ENCODE assay signal across 30 cellular contexts in genomic region chr10:101656915-101657314, GRCh38.
"Had no signal": no experiment of that assay in that cellular context is flagged by ENCODE, and none has a peak within 500 bp of the region (broad histone marks: within the 10 kb centered on the region; RNA-seq: fewer than 3 reads in every experiment).

No MANE protein-coding gene starts in this region.

- H3K36me3 Mint-ChIP-seq: activated naive CD4-positive, alpha-beta T cell treated with anti-CD3 and anti-CD28 coated beads, Interleukin-2, amount 50 U/mL, for 72 hours had no signal

- H3K27ac ChIP-seq: brain microvascular endothelial cell, colonic mucosa, epithelial cell of prostate, esophagus squamous epithelium, gastroesophageal sphincter, WERI-Rb-1 had no signal

- H3K4me3 Mint-ChIP-seq: activated B cell treated with CpG ODN at 0.5 μM for 24 hours; activated CD8-positive, alpha-beta T cell treated with anti-CD3 and anti-CD28 coated beads for 36 hours; activated T-cell treated with anti-CD3 and anti-CD28 coated beads, Interleukin-2, amount 50 U/mL, for 4 hours; activated T-helper 17 cell treated with anti-CD3 and anti-CD28 coated beads, Interleukin-2, amount 50 U/mL, for 72 hours; T-cell; T-helper 1 cell treated with Interleukin-12 subunit alpha and Interleukin-12 subunit beta and Interleukin-4 antibody, amounts not matched to agents 30 μg/mL and 1 μg/mL, for 36 hours; T-helper 2 cell treated with Interferon-gamma antibody and Interleukin-4, amounts not matched to agents 5 μg/mL and 100 μg/mL, for 36 hours had no signal

- H3K4me1 Mint-ChIP-seq: activated B cell treated with CpG ODN at 0.5 μM for 24 hours had no signal

- H3K27me3 ChIP-seq: brain microvascular endothelial cell, colonic mucosa, esophagus squamous epithelium, gastroesophageal sphincter had no signal

- H3K36me3 ChIP-seq: brain microvascular endothelial cell, colonic mucosa had no signal

- H3K4me1 ChIP-seq: colonic mucosa, esophagus squamous epithelium, gastroesophageal sphincter had no signal

- H3K4me3 ChIP-seq: colonic mucosa, esophagus squamous epithelium, gastroesophageal sphincter had no signal

- DNase-seq: activated B cell treated with CpG ODN at 0.5 μM for 24 hours; activated CD4-positive, alpha-beta T cell treated with anti-CD3 and anti-CD28 coated beads for 48 hours; activated CD4-positive, alpha-beta T cell treated with anti-CD3 and anti-CD28 coated beads, Interleukin-2, amount 50 U/mL, for 1 hour; activated CD4-positive, alpha-beta T cell treated with anti-CD3 and anti-CD28 coated beads, Interleukin-2, amount 50 U/mL, for 48 hours; activated CD8-positive, alpha-beta memory T cell treated with anti-CD3 and anti-CD28 coated beads for 24 hours; activated CD8-positive, alpha-beta T cell treated with anti-CD3 and anti-CD28 coated beads for 36 hours; activated effector memory CD4-positive, alpha-beta T cell treated with Interleukin-2 at 50 U/mL for 16 hours; activated gamma-delta T cell treated with Interleukin-2 at 50 U/mL for 16 hours; activated naive CD4-positive, alpha-beta T cell treated with Interleukin-2 at 50 U/mL for 16 hours; activated T-cell treated with anti-CD3 and anti-CD28 coated beads, Interleukin-2, amount 50 U/mL, for 4 hours; amniotic stem cell; anterior cingulate cortex; brain microvascular endothelial cell; central memory CD4-positive, alpha-beta T cell; cerebellar nuclear complex; colonic mucosa; effector CD8-positive, alpha-beta T cell; esophagus squamous epithelium; foreskin melanocyte; SW 1271; T-cell; T1000; WERI-Rb-1 had no signal

- H3K9me3 Mint-ChIP-seq: activated B cell treated with CpG ODN at 0.5 μM for 24 hours; activated CD8-positive, alpha-beta T cell treated with anti-CD3 and anti-CD28 coated beads for 36 hours; activated naive CD4-positive, alpha-beta T cell treated with anti-CD3 and anti-CD28 coated beads, Interleukin-2, amount 50 U/mL, for 72 hours; activated T-cell treated with anti-CD3 and anti-CD28 coated beads, Interleukin-2, amount 50 U/mL, for 4 hours; activated T-helper 17 cell treated with anti-CD3 and anti-CD28 coated beads, Interleukin-2, amount 50 U/mL, for 72 hours; T-cell; T-helper 1 cell treated with Interleukin-12 subunit alpha and Interleukin-12 subunit beta and Interleukin-4 antibody, amounts not matched to agents 30 μg/mL and 1 μg/mL, for 36 hours; T-helper 2 cell treated with Interferon-gamma antibody and Interleukin-4, amounts not matched to agents 5 μg/mL and 100 μg/mL, for 36 hours had no signal

- H3K27me3 Mint-ChIP-seq: activated B cell treated with CpG ODN at 0.5 μM for 24 hours; activated CD8-positive, alpha-beta T cell treated with anti-CD3 and anti-CD28 coated beads for 36 hours; activated T-helper 17 cell treated with anti-CD3 and anti-CD28 coated beads, Interleukin-2, amount 50 U/mL, for 72 hours; T-cell had no signal

- ATAC-seq: activated CD4-positive, CD25-positive, alpha-beta regulatory T cell treated with anti-CD3 and anti-CD28 coated beads, Interleukin-2, amount 50 U/mL, for 24 hours; activated CD8-positive, alpha-beta T cell treated with anti-CD3 and anti-CD28 coated beads for 36 hours; activated naive CD4-positive, alpha-beta T cell treated with anti-CD3 and anti-CD28 coated beads, Interleukin-2, amount 50 U/mL, for 72 hours; activated T-cell treated with anti-CD3 and anti-CD28 coated beads, Interleukin-2, amount 50 U/mL, for 4 hours; activated T-helper 17 cell treated with anti-CD3 and anti-CD28 coated beads, Interleukin-2, amount 50 U/mL, for 72 hours; gastroesophageal sphincter; T-cell had no signal

- H3K27ac Mint-ChIP-seq: activated B cell treated with CpG ODN at 0.5 μM for 24 hours; activated CD8-positive, alpha-beta T cell treated with anti-CD3 and anti-CD28 coated beads for 36 hours; activated naive CD4-positive, alpha-beta T cell treated with anti-CD3 and anti-CD28 coated beads, Interleukin-2, amount 50 U/mL, for 72 hours; T-cell; T-helper 1 cell treated with Interleukin-12 subunit alpha and Interleukin-12 subunit beta and Interleukin-4 antibody, amounts not matched to agents 30 μg/mL and 1 μg/mL, for 36 hours; T-helper 2 cell treated with Interferon-gamma antibody and Interleukin-4, amounts not matched to agents 5 μg/mL and 100 μg/mL, for 36 hours had no signal

- H3K9me3 ChIP-seq: colonic mucosa, esophagus squamous epithelium, gastroesophageal sphincter had no signal
